In the genomic region with DNA sequence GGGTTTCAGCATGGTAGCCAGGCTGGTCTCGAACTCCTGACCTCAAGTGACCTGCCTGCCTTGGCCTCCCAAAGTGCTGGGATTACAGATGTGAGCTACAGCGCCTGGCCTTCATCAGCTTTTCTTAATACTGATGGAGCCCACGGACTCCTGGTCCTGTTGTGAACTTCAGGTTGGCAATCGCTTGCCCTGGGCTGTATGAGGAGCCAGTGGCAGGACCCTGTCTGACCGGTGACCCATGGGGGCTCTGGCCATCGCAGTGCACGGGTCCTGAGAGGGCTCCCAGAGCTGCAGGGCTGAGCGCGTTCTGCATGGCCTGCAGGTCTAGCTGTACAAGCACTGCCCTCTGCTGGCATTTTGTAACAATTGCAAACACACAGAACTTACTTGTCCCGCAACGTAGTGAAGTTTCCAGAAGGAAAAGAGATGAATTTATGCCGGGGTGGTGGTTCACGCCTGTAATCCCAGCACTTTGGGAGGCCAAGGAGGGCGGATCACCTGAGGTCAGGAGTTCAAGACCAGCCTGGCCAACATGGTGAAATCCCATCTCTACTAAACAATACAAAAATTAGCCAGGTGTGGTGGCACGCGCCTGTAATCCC, we compare ENCODE assay signal across 8 cellular contexts. TPM values are rescaled to one million over a fixed set of nuclear protein-coding genes. Genes with fewer than 3 reads are reported as not detected.
DNase-seq lines count a peak whose midpoint lies in the region; ATAC-seq and TF ChIP-seq lines count a peak whose summit lies in the region.
"Not testable (repeated sequence)": the region's sequence is repeated elsewhere in the genome, so short reads cannot be mapped to it uniquely, and the experiment has no call there.

No MANE protein-coding gene starts in this region.

- H3K4me1 Mint-ChIP-seq in activated T-cell treated with anti-CD3 and anti-CD28 coated beads, Interleukin-2, amount 50 U/mL, for 72 hours (ENCODE audit: low read depth), result not testable (repeated sequence)

- TF ChIP-seq CTCF in LNCaP clone FGC (IDR thresholded peaks at IDR 0.05; ENCODE audit: control insufficient read depth, extremely low read depth, insufficient read depth) (peak; percentile 83), mucosa of descending colon (IDR thresholded peaks at IDR 0.05) (peak; percentile 51)

- intact Hi-C loops in mucosa of descending colon (cut with DNase I, micrococcal nuclease), result loop anchor here (5.0 to 10.0 kb wide), 3 partner anchors 88 to 126 kb away; no protein-coding TSS in a partner anchor

- not testable (repeated sequence) for H3K27me3 Mint-ChIP-seq in activated T-cell treated with anti-CD3 and anti-CD28 coated beads, Interleukin-2, amount 50 U/mL, for 72 hours (ENCODE audit: low read depth)

- not testable (repeated sequence) for H3K36me3 ChIP-seq in mucosa of descending colon (ENCODE audit: low read depth)

- H3K9me3 ChIP-seq in mucosa of descending colon, result not testable (repeated sequence)

- H3K9me3 Mint-ChIP-seq in activated T-cell treated with anti-CD3 and anti-CD28 coated beads, Interleukin-2, amount 50 U/mL, for 72 hours, result not testable (repeated sequence)

- not testable (repeated sequence) for H3K4me3 Mint-ChIP-seq in activated T-cell treated with anti-CD3 and anti-CD28 coated beads, Interleukin-2, amount 50 U/mL, for 72 hours

- H3K4me3 ChIP-seq in LNCaP clone FGC (ENCODE audit: low read depth, low read length); mucosa of descending colon: not testable (repeated sequence)

- peak; percentile 69 to 77 for ATAC-seq in activated T-cell treated with anti-CD3 and anti-CD28 coated beads, Interleukin-2, amount 50 U/mL, for 72 hours (replicated peaks in 1 of 2)
- ATAC-seq in mucosa of descending colon, result peak; percentile 87

- DNase-seq in ELF-1 (ENCODE audit: low read depth, low spot score) (peak; percentile 74), H4 (ENCODE audit: low spot score) (peak; percentile 56), LNCaP clone FGC (ENCODE audit: low read depth) (peak; percentile 25), RKO (ENCODE audit: low spot score) (peak; percentile 74), fibroblast of gingiva (ENCODE audit: low read depth) (peak; percentile 64), mucosa of descending colon (peak in 2 of 3 donors; percentile 44 to 73), superior temporal gyrus (ENCODE audit: extremely low spot score) (peak; percentile 93)
- DNase-seq in activated T-cell treated with anti-CD3 and anti-CD28 coated beads, Interleukin-2, amount 50 U/mL, for 72 hours, result peak; percentile 56 to 59

- H3K27ac Mint-ChIP-seq in activated T-cell treated with anti-CD3 and anti-CD28 coated beads, Interleukin-2, amount 50 U/mL, for 72 hours, result not testable (repeated sequence)

- H3K36me3 Mint-ChIP-seq in activated T-cell treated with anti-CD3 and anti-CD28 coated beads, Interleukin-2, amount 50 U/mL, for 72 hours (ENCODE audit: insufficient read depth in 2 of 2), result not testable (repeated sequence)

- H3K4me1 ChIP-seq in mucosa of descending colon (ENCODE audit: low read depth), result not testable (repeated sequence)

RNA-seq across cellular contexts. Expression of a gene that starts 18.0 kb away (rescaled TPM):
- total RNA-seq in H4 (2014; rRNA removed; shearing (Covaris generic)), result 46.1 and 64.0 TPM in 2 replicates
- total RNA-seq in activated T-cell treated with anti-CD3 and anti-CD28 coated beads, Interleukin-2, amount 50 U/mL, for 72 hours, result 10 to 100 TPM; 23.6 to 26.8 TPM
- total RNA-seq in mucosa of descending colon, result 100 to 1,000 TPM in 2 of 3 donors, 10 to 100 TPM in 1; 75.0 to 139 (median 117) TPM

RNA-seq across cellular contexts. Expression of a gene that starts 58.4 kb away (rescaled TPM):
- total RNA-seq in H4 (2014; rRNA removed; shearing (Covaris generic)), result 16.0 and 27.6 TPM in 2 replicates
- total RNA-seq in activated T-cell treated with anti-CD3 and anti-CD28 coated beads, Interleukin-2, amount 50 U/mL, for 72 hours, result 10 to 100 TPM; 39.4 to 44.4 TPM
- total RNA-seq in mucosa of descending colon, result 10 to 100 TPM; 40.4 to 67.5 (median 53.3) TPM

Comparison
In these comparisons a context has a peak if more than half of its experiments do, and no peak if none do; other contexts are left out.
1. DNase-seq: peak in every context shown above with its lines; median percentile 93 in superior temporal gyrus; 74 in ELF-1; 74 in RKO; 64 in fibroblast of gingiva; 58 in mucosa of descending colon; 58 in activated T-cell treated with anti-CD3 and anti-CD28 coated beads, Interleukin-2, amount 50 U/mL, for 72 hours; 56 in H4; 25 in LNCaP clone FGC.